9 cellular contexts compared by ENCODE assay signal in the genomic region with DNA sequence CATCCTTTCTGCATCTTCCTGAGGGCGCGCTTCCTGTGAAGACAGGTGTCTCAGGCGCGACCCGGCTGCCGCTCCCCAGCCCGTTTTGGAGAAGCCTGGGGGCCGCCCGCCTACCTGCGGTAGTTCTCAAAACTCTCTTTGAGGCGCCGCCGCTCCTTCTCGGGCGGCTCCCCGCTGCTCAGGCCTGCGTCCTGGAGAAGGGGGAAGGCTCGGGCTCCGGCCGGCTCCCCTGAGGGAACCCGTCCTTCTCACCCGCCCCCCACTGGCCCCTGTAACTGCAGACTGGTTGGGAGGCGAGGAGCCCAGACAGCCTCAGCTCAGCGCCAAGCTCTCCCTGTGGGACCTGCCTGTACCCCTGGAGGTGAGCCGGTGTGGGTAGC. TPM values are rescaled to one million over a fixed set of nuclear protein-coding genes. Genes with fewer than 3 reads are reported as not detected.
DNase-seq lines count a peak whose midpoint lies in the region; ATAC-seq and TF ChIP-seq lines count a peak whose summit lies in the region.
"Had no signal": no experiment of that assay in that cellular context is flagged by ENCODE, and none has a peak within 500 bp of the region (broad histone marks: within the 10 kb centered on the region; RNA-seq: fewer than 3 reads in every experiment).

No MANE protein-coding gene starts in this region.

- no peaks in the 10 kb centered on the region for H3K36me3 ChIP-seq in SK-N-MC (ENCODE audit: insufficient read depth, low read length)
- no peaks in the 10 kb centered on the region for H3K36me3 ChIP-seq in endodermal cell (ENCODE audit: control insufficient read depth, insufficient read depth, low read length)

- H3K27me3 Mint-ChIP-seq in activated naive CD4-positive, alpha-beta T cell treated with anti-CD3 and anti-CD28 coated beads, Interleukin-2, amount 10 ng/mL, durations not matched to agents 7 days and 5 days, result peaks cover 4% of the 10 kb centered on the region
- H3K27me3 Mint-ChIP-seq in endodermal cell (ENCODE audit: insufficient read depth), result no peaks in the 10 kb centered on the region
- H3K27me3 Mint-ChIP-seq in stimulated activated naive B cell treated with anti-CD40 and anti-IgM and Interleukin-4, amounts not matched to agents 10 μg/mL and 1 μg/mL and 100 μg/mL, for 72 hours, result peaks cover 0 to 6% of the 10 kb centered on the region in 2 donors

- H3K27ac ChIP-seq in SK-N-MC (no peak overlapping the region), endodermal cell (ENCODE audit: low read depth, low read length) (no peak overlapping the region)

- peak overlapping the region; percentile 40 for H3K4me3 Mint-ChIP-seq in activated naive CD4-positive, alpha-beta T cell treated with anti-CD3 and anti-CD28 coated beads, Interleukin-2, amount 10 ng/mL, durations not matched to agents 7 days and 5 days
- peak overlapping the region; percentile 39 for H3K4me3 Mint-ChIP-seq in endodermal cell
- H3K4me3 Mint-ChIP-seq in stimulated activated naive B cell treated with anti-CD40 and anti-IgM and Interleukin-4, amounts not matched to agents 10 μg/mL and 1 μg/mL and 100 μg/mL, for 72 hours, result peak overlapping the region; percentile 63 to 76

- TF ChIP-seq CTCF in endodermal cell (conservative IDR thresholded peaks at IDR 0.05), result no peak

- no peak for DNase-seq in activated naive CD4-positive, alpha-beta T cell treated with anti-CD3 and anti-CD28 coated beads, Interleukin-2, amount 10 ng/mL, durations not matched to agents 7 days and 5 days
- no peak for DNase-seq in activated naive CD4-positive, alpha-beta T cell treated with Interleukin-2 at 50 U/mL for 16 hours
- no peak for DNase-seq in SK-N-MC (ENCODE audit: low read depth, low spot score)
- DNase-seq in endodermal cell, result no peak
- no peak for DNase-seq in stimulated activated naive B cell treated with anti-CD40 and anti-IgM and Interleukin-4, amounts not matched to agents 10 μg/mL and 1 μg/mL and 100 μg/mL, for 72 hours
- DNase-seq in HT-29 (ENCODE audit: low spot score), result no peak
- DNase-seq in NAMALWA (ENCODE audit: low spot score), result no peak
- no peak for DNase-seq in NCI-H524 treated with DMSO at 0.1 percent for 48 hours (lab: John Stamatoyannopoulos, UW)
- DNase-seq: SIG-M5 had no signal

- CTCF ChIA-PET in activated naive CD4-positive, alpha-beta T cell treated with anti-CD3 and anti-CD28 coated beads, Interleukin-2, amount 10 ng/mL, durations not matched to agents 7 days and 5 days (lab: Charles Lee), result interaction anchor here (1.4 to 1.6 kb wide), 3 partner anchors 10 to 40 kb away, joined by 3 to 5 read pairs (median 4); no protein-coding TSS in a partner anchor

- WGBS in endodermal cell (ENCODE audit: insufficient coverage in 1 of 2, insufficient read length in 1 of 2), 2 experiments, result 93% methylated on average over 8 to 25 of the region's 25 CpGs

- no peaks in the 10 kb centered on the region for H3K9me3 ChIP-seq in SK-N-MC (ENCODE audit: low read depth, low read length)
- no peaks in the 10 kb centered on the region for H3K9me3 ChIP-seq in endodermal cell (ENCODE audit: control insufficient read depth, low read length)

- H3K36me3 Mint-ChIP-seq in activated naive CD4-positive, alpha-beta T cell treated with anti-CD3 and anti-CD28 coated beads, Interleukin-2, amount 10 ng/mL, durations not matched to agents 7 days and 5 days, result no peaks in the 10 kb centered on the region
- no peaks in the 10 kb centered on the region for H3K36me3 Mint-ChIP-seq in endodermal cell (ENCODE audit: low read depth)
- H3K36me3 Mint-ChIP-seq in stimulated activated naive B cell treated with anti-CD40 and anti-IgM and Interleukin-4, amounts not matched to agents 10 μg/mL and 1 μg/mL and 100 μg/mL, for 72 hours, result peaks cover 19 to 36% of the 10 kb centered on the region in 2 donors

- H3K4me1 Mint-ChIP-seq in activated naive CD4-positive, alpha-beta T cell treated with anti-CD3 and anti-CD28 coated beads, Interleukin-2, amount 10 ng/mL, durations not matched to agents 7 days and 5 days, result peaks cover 9% of the 10 kb centered on the region
- H3K4me1 Mint-ChIP-seq in endodermal cell, result no peaks in the 10 kb centered on the region
- H3K4me1 Mint-ChIP-seq in stimulated activated naive B cell treated with anti-CD40 and anti-IgM and Interleukin-4, amounts not matched to agents 10 μg/mL and 1 μg/mL and 100 μg/mL, for 72 hours, result peaks cover 10 to 39% of the 10 kb centered on the region in 2 donors

- H3K4me1 ChIP-seq in endodermal cell (ENCODE audit: control insufficient read depth, insufficient read depth, low read length), result no peaks in the 10 kb centered on the region

- no peaks in the 10 kb centered on the region for H3K9me3 Mint-ChIP-seq in activated naive CD4-positive, alpha-beta T cell treated with anti-CD3 and anti-CD28 coated beads, Interleukin-2, amount 10 ng/mL, durations not matched to agents 7 days and 5 days
- peaks cover 1% of the 10 kb centered on the region for H3K9me3 Mint-ChIP-seq in endodermal cell
- no peaks in the 10 kb centered on the region for H3K9me3 Mint-ChIP-seq in stimulated activated naive B cell treated with anti-CD40 and anti-IgM and Interleukin-4, amounts not matched to agents 10 μg/mL and 1 μg/mL and 100 μg/mL, for 72 hours

- H3K9ac ChIP-seq in SK-N-MC (ENCODE audit: insufficient read length) (no peak overlapping the region), endodermal cell (ENCODE audit: extremely low read depth, low read length, poor library complexity, severe bottlenecking) (no peak overlapping the region)

- H3K4me3 ChIP-seq in SK-N-MC (peak overlapping the region; percentile 94; the same call in 1 of the 2 replicates), endodermal cell (ENCODE audit: low read length) (no peak overlapping the region)

- H3K27me3 ChIP-seq in endodermal cell (ENCODE audit: control insufficient read depth, insufficient read depth, low read length, poor library complexity, severe bottlenecking), result no peaks in the 10 kb centered on the region

- no peak for ATAC-seq in stimulated activated naive B cell treated with anti-CD40 and anti-IgM and Interleukin-4, amounts not matched to agents 10 μg/mL and 1 μg/mL and 100 μg/mL, for 72 hours (replicated peaks)

- H3K27ac Mint-ChIP-seq in activated naive CD4-positive, alpha-beta T cell treated with anti-CD3 and anti-CD28 coated beads, Interleukin-2, amount 10 ng/mL, durations not matched to agents 7 days and 5 days, result peak overlapping the region; percentile 69
- H3K27ac Mint-ChIP-seq in endodermal cell, result no peak overlapping the region
- peak overlapping the region; percentile 77 for H3K27ac Mint-ChIP-seq in stimulated activated naive B cell treated with anti-CD40 and anti-IgM and Interleukin-4, amounts not matched to agents 10 μg/mL and 1 μg/mL and 100 μg/mL, for 72 hours

RNA-seq across cellular contexts. Expression of a gene that starts 0.8 kb away (rescaled TPM):
- total RNA-seq in endodermal cell, result 10 to 100 TPM; 12.6 to 20.1 TPM
- polyA plus RNA-seq in endodermal cell (2013, experiment 1 of 2), result 10.9 TPM
- polyA plus RNA-seq in endodermal cell (2013, experiment 2 of 2), result 9.2 TPM
- 78.9 and 82.3 TPM in 2 replicates for total RNA-seq in HT-29 (2014; rRNA removed; shearing (Covaris generic))

RNA-seq across cellular contexts. Expression of a gene that starts 9.1 kb away (rescaled TPM):
- 1 to 10 TPM in 1 of 2 donors, under 1 TPM in 1; 0.35 to 1.5 TPM for total RNA-seq in endodermal cell
- 0.57 TPM for polyA plus RNA-seq in endodermal cell (2013, experiment 1 of 2)
- 0.21 TPM for polyA plus RNA-seq in endodermal cell (2013, experiment 2 of 2)
- total RNA-seq in HT-29 (2014; rRNA removed; shearing (Covaris generic)), result 98.9 and 116 TPM in 2 replicates

RNA-seq across cellular contexts. Expression of a gene that starts 35.6 kb away (rescaled TPM):
- 10 to 100 TPM; 18.0 to 18.7 TPM for total RNA-seq in endodermal cell
- polyA plus RNA-seq in endodermal cell (2013, experiment 1 of 2), result 14.5 TPM
- 13.5 TPM for polyA plus RNA-seq in endodermal cell (2013, experiment 2 of 2)
- total RNA-seq in HT-29 (2014; rRNA removed; shearing (Covaris generic)), result 19.0 and 21.0 TPM in 2 replicates

RNA-seq across cellular contexts. Expression of a gene that starts 37.0 kb away (rescaled TPM):
- 10 to 100 TPM; 37.2 to 38.6 TPM for total RNA-seq in endodermal cell
- polyA plus RNA-seq in endodermal cell (2013, experiment 1 of 2), result 48.0 TPM
- polyA plus RNA-seq in endodermal cell (2013, experiment 2 of 2), result 42.4 TPM
- total RNA-seq in HT-29 (2014; rRNA removed; shearing (Covaris generic)), result 1.4 TPM in 2 replicates

RNA-seq across cellular contexts. Expression of a gene that starts 46.1 kb away (rescaled TPM):
- total RNA-seq in endodermal cell, result 10 to 100 TPM; 76.6 to 83.1 TPM
- polyA plus RNA-seq in endodermal cell (2013, experiment 1 of 2), result 62.8 TPM
- polyA plus RNA-seq in endodermal cell (2013, experiment 2 of 2), result 58.4 TPM
- total RNA-seq in HT-29 (2014; rRNA removed; shearing (Covaris generic)), result 178 and 196 TPM in 2 replicates

Comparison
In these comparisons a context has a peak if more than half of its experiments do, and no peak if none do; other contexts are left out.
1. RNA of a gene that starts 9.1 kb away (total RNA-seq): 98.9 to 116 TPM in HT-29; 0.35 to 1.5 TPM in endodermal cell; every median in the first group is over 10 times any median in the second.
2. Peak in every context shown above with its lines, with median percentiles within 50 percentile points of each other: H3K4me3 Mint-ChIP-seq.